Comparison of ENCODE assay signal across 9 cellular contexts in the genomic region with DNA sequence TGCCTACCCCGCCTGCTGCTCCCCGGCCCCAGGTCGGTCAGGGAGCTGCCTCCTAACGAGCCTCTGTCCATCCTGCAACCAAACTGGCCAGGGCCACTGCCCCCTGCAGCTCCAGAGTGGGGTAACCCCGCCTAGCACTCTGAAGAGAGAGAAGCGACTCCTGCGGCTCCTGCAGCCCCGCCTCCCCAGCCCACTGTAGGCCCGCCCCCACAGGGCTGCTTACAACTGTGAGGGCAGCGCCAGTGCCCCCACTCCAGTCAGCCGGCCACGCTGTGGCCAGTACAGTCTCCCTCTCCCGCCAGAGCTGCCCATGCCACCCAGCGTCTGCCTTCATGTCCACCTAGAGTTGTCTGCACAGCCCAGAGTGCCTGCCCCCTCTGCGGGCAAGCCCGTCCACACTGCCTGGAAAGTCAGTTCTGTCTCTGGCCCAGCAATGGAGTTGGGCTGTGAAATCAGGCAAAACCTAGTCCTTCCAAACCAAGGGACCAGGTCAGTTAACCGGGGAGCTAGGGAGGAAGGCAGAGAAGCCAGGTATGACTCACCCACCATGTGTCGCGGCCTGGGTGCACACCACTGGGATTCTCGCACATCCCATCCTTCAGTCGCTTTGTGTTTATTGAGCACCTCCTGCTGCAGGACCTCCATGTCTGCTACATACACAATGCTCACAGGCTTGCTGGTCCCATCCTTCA. TPM values are rescaled to one million over a fixed set of nuclear protein-coding genes. Genes with fewer than 3 reads are reported as not detected.
DNase-seq lines count a peak whose midpoint lies in the region; ATAC-seq and TF ChIP-seq lines count a peak whose summit lies in the region.
"Had no signal": no experiment of that assay in that cellular context is flagged by ENCODE, and none has a peak within 500 bp of the region (broad histone marks: within the 10 kb centered on the region; RNA-seq: fewer than 3 reads in every experiment).

No MANE protein-coding gene starts in this region.

- peak overlapping the region in 1 of 2 donors; percentile 38 for H3K27ac ChIP-seq in aorta (ENCODE audit: low read depth in 1 of 2, low read length in 2 of 2)

- intact Hi-C loops in aorta (cut with DNase I) = loop anchor here in 1 of 2 donors (2.0 kb wide), 1 partner anchor 36 kb away; no protein-coding TSS in a partner anchor

- no peaks in the 10 kb centered on the region for H3K9me3 ChIP-seq in aorta (ENCODE audit: control insufficient read depth, low read length)

- peak overlapping the region; percentile 42 for H3K4me3 ChIP-seq in choroid plexus epithelial cell (ENCODE audit: low read depth, low read length)
- peak overlapping the region in 1 of 2 donors; percentile 22 for H3K4me3 ChIP-seq in aorta (ENCODE audit: low read length in 2 of 2)

- 21 to 22% methylated on average over 21 of the region's 21 CpGs for WGBS in aorta, 2 donors

- peaks cover 0 to 3% of the 10 kb centered on the region in 2 donors for H3K4me1 ChIP-seq in aorta (ENCODE audit: control insufficient read depth in 1 of 2, insufficient read depth in 2 of 2, low read length in 2 of 2)

- DNase-seq in ELF-1 (ENCODE audit: low read depth, low spot score) (peak; percentile 79), NCI-H2227 (lab: John Stamatoyannopoulos, UW; ENCODE audit: unreplicated experiment) (peak; percentile 67), choroid plexus epithelial cell (ENCODE audit: low read depth) (peak; percentile 81), medulla oblongata (ENCODE audit: extremely low spot score) (peak; percentile 55), aorta (peak; percentile 86 to 89), putamen (ENCODE audit: low spot score) (no peak), DMS153 treated with DMSO at 0.1 percent for 48 hours (lab: John Stamatoyannopoulos, UW; ENCODE audit: unreplicated experiment) (no peak)

- H3K36me3 ChIP-seq in aorta (ENCODE audit: control insufficient read depth in 1 of 2, insufficient read depth in 2 of 2, low read length in 1 of 2) = no peaks in the 10 kb centered on the region

- H3K27me3 ChIP-seq in aorta (ENCODE audit: control insufficient read depth in 1 of 2, insufficient read depth in 2 of 2, low read length in 1 of 2) = no peaks in the 10 kb centered on the region

- peak; percentile 53 for TF ChIP-seq CTCF in choroid plexus epithelial cell (conservative IDR thresholded peaks at IDR 0.05; ENCODE audit: low read depth, low read length)

- no peak for ATAC-seq in aorta (ENCODE audit: low FRiP score)
- ATAC-seq in GM21528 (IDR thresholded peaks at IDR 0.05; ENCODE audit: low FRiP score, unreplicated experiment) = no peak

RNA-seq across cellular contexts. Expression of gene UCN2, which starts 2.4 kb away (rescaled TPM):
- under 1 TPM in 1 of 2 donors, not detected in 1; 0.24 TPM for total RNA-seq in aorta
- 1 to 10 TPM in 1 of 2 donors, not detected in 1; 6.8 TPM for polyA plus RNA-seq in aorta
- polyA plus RNA-seq: IgD-negative memory B cell had no signal

RNA-seq across cellular contexts. Expression of gene PFKFB4, which starts 4.6 kb away (rescaled TPM):
- 10 to 100 TPM in 1 of 2 donors, 1 to 10 TPM in 1; 7.2 to 14.6 TPM for total RNA-seq in aorta
- 1 to 10 TPM; 2.8 to 5.6 TPM for polyA plus RNA-seq in aorta

RNA-seq across cellular contexts. Expression of gene COL7A1, which starts 33.9 kb away (rescaled TPM):
- 1 to 10 TPM; 5.4 to 6.7 TPM for total RNA-seq in aorta
- 100 to 1,000 TPM in 1 of 2 donors, 1 to 10 TPM in 1; 3.9 to 217 TPM for polyA plus RNA-seq in aorta
- polyA plus RNA-seq: IgD-negative memory B cell had no signal

RNA-seq across cellular contexts. Expression of gene UQCRC1, which starts 48.3 kb away (rescaled TPM):
- total RNA-seq in aorta = 100 to 1,000 TPM in 1 of 2 donors, 10 to 100 TPM in 1; 95.6 to 143 TPM
- polyA plus RNA-seq in aorta = 100 to 1,000 TPM; 149 to 203 TPM

RNA-seq across cellular contexts. Expression of gene SHISA5, which starts 57.2 kb away (rescaled TPM):
- 100 to 1,000 TPM; 170 to 183 TPM for total RNA-seq in aorta
- polyA plus RNA-seq in aorta = 100 to 1,000 TPM in 1 of 2 donors, 10 to 100 TPM in 1; 64.2 to 113 TPM

Comparison
In these comparisons a context has a peak if more than half of its experiments do, and no peak if none do; other contexts are left out.
1. DNase-seq: peak in ELF-1 (single experiment), NCI-H2227 (single experiment), choroid plexus epithelial cell (single experiment), medulla oblongata (single experiment) and aorta (2 of 2); none in putamen (single experiment) and DMS153 treated with DMSO at 0.1 percent for 48 hours (single experiment).